Comparison of ENCODE assay signal across 8 cellular contexts in the genomic region with DNA sequence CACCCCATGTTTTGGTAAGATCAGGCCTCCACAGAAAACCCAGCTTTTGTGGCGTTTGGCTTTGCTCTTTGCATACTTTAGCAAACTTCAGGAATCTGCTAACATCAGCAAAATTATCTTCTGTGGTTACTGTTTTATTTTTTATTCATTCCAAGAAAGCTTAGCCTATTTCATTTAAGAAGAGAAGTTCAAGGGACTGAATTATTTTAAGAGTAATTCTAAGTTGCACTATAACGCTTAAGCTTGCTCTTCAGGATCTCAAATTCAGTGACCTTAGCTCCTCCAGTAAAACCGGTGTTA. TPM values are rescaled to one million over a fixed set of nuclear protein-coding genes. Genes with fewer than 3 reads are reported as not detected.
A peak's percentile ranks its signal among the peaks of the same experiment; 100 is the strongest.
DNase-seq lines count a peak whose midpoint lies in the region; ATAC-seq and TF ChIP-seq lines count a peak whose summit lies in the region.

No MANE protein-coding gene starts in this region.

- peak overlapping the region; percentile 87 for H3K27ac Mint-ChIP-seq in activated naive CD4-positive, alpha-beta T cell treated with anti-CD3 and anti-CD28 coated beads, Interleukin-2, amount 50 U/mL, for 24 hours

- H3K4me1 ChIP-seq in mononuclear cell (ENCODE audit: insufficient read depth, low read length) = peaks cover 12% of the 10 kb centered on the region
- peaks cover 0 to 14% (median 6%) of the 10 kb centered on the region in 4 donors for H3K4me1 ChIP-seq in upper lobe of left lung

- peaks cover 10% of the 10 kb centered on the region for H3K36me3 Mint-ChIP-seq in activated naive CD4-positive, alpha-beta T cell treated with anti-CD3 and anti-CD28 coated beads, Interleukin-2, amount 50 U/mL, for 24 hours

- H3K27me3 ChIP-seq in mononuclear cell (ENCODE audit: insufficient read depth, low read length) = peaks cover 8% of the 10 kb centered on the region
- H3K27me3 ChIP-seq in upper lobe of left lung = no peaks in the 10 kb centered on the region

- no peak for ATAC-seq in upper lobe of left lung (ENCODE audit: low FRiP score in 2 of 2)

- peak overlapping the region; percentile 90 for H3K4me3 Mint-ChIP-seq in activated naive CD4-positive, alpha-beta T cell treated with anti-CD3 and anti-CD28 coated beads, Interleukin-2, amount 50 U/mL, for 24 hours

- peak overlapping the region; percentile 86 to 91 (median 88) for H3K27ac ChIP-seq in upper lobe of left lung

- peak overlapping the region; percentile 60 to 65 for H3K4me3 ChIP-seq in cardiac fibroblast (replicated peaks in 1 of 2; ENCODE audit: low read depth in 2 of 2, low read length in 2 of 2)
- H3K4me3 ChIP-seq in mononuclear cell (ENCODE audit: low read length) = peak overlapping the region; percentile 59
- peak overlapping the region in 3 of 4 donors; percentile 65 to 85 (median 75) for H3K4me3 ChIP-seq in upper lobe of left lung

- H3K36me3 ChIP-seq in upper lobe of left lung = no peaks in the 10 kb centered on the region

- H3K4me1 Mint-ChIP-seq in activated naive CD4-positive, alpha-beta T cell treated with anti-CD3 and anti-CD28 coated beads, Interleukin-2, amount 50 U/mL, for 24 hours = peaks cover 41% of the 10 kb centered on the region

- H3K9me3 ChIP-seq in mononuclear cell (ENCODE audit: low read depth, low read length) (no peaks in the 10 kb centered on the region), upper lobe of left lung (no peaks in the 10 kb centered on the region)

- no peak for DNase-seq in activated naive CD4-positive, alpha-beta T cell (lab: John Stamatoyannopoulos, UW)
- DNase-seq in cardiac fibroblast (ENCODE audit: low read depth in 2 of 2) (no peak), upper lobe of left lung (no peak), hepatic stellate cell (ENCODE audit: low spot score) (no peak), NCI-H446 treated with DMSO at 0.1 percent for 48 hours (lab: John Stamatoyannopoulos, UW) (no peak), NCI-H69 (lab: John Stamatoyannopoulos, UW) (no peak)

- TF ChIP-seq CTCF in cardiac fibroblast (IDR thresholded peaks at IDR 0.05; ENCODE audit: low read depth, low read length) (no peak), upper lobe of left lung (IDR thresholded peaks at IDR 0.05) (no peak)

- no peaks in the 10 kb centered on the region for H3K9me3 Mint-ChIP-seq in activated naive CD4-positive, alpha-beta T cell treated with anti-CD3 and anti-CD28 coated beads, Interleukin-2, amount 50 U/mL, for 24 hours

- no peak for TF ChIP-seq EP300 in upper lobe of left lung (IDR thresholded peaks at IDR 0.05)

- TF ChIP-seq POLR2A in upper lobe of left lung (IDR thresholded peaks at IDR 0.05) = no peak

- WGBS in upper lobe of left lung, 2 donors = 55 to 56% methylated on average over 3 of the region's 3 CpGs

- no peaks in the 10 kb centered on the region for H3K27me3 Mint-ChIP-seq in activated naive CD4-positive, alpha-beta T cell treated with anti-CD3 and anti-CD28 coated beads, Interleukin-2, amount 50 U/mL, for 24 hours

RNA-seq across cellular contexts. Expression of a gene that starts 1.1 kb away (rescaled TPM):
- 2.3 TPM for total RNA-seq in mononuclear cell
- 10 to 100 TPM in 2 of 6 donors, 1 to 10 TPM in 4; 5.5 to 20.9 (median 8.8) TPM for total RNA-seq in upper lobe of left lung

RNA-seq across cellular contexts. Expression of a gene that starts 45.3 kb away (rescaled TPM):
- total RNA-seq in mononuclear cell (5.7 TPM), upper lobe of left lung (1 to 10 TPM in 5 of 6 donors, not detected in 1; 1.1 to 5.4 (median 2.6) TPM)
